In the genomic region with DNA sequence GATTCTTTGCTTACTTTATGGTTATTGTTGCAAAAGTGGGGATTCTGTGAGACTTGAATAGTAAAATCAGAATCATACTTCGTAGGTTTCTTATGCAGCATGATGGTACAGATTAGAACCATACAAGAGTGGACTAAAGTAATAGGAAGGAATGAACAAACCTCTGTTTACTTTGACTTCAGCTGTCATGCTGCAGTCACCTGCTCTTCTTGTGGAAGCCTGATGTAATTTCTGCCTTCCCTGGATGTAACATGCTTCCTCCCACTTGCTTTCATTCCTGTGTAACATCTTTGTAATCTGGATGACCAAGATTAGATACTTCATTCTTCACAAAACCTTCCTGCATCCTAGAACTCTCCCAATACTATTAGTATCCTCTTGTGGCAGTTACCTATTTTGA, we compare ENCODE assay signal across 18 cellular contexts.
DNase-seq lines count a peak whose midpoint lies in the region; ATAC-seq and TF ChIP-seq lines count a peak whose summit lies in the region.
"Had no signal": no experiment of that assay in that cellular context is flagged by ENCODE, and none has a peak within 500 bp of the region (broad histone marks: within the 10 kb centered on the region; RNA-seq: fewer than 3 reads in every experiment).

No MANE protein-coding gene starts in this region.

- H4K12ac ChIP-seq in trophoblast cell (ENCODE audit: low read depth, low read length) = no peak overlapping the region

- peak overlapping the region; percentile 36 for H3K27ac Mint-ChIP-seq in nephron progenitor cell
- H3K27ac Mint-ChIP-seq: CD4-positive, alpha-beta T cell had no signal

- H3K36me3 Mint-ChIP-seq in nephron progenitor cell (ENCODE audit: low read depth) = peaks cover 71% of the 10 kb centered on the region

- no peak overlapping the region for H3K9ac ChIP-seq in trophoblast cell (ENCODE audit: low read length)
- H3K9ac ChIP-seq: GM23248 had no signal

- no peak overlapping the region for H3K18ac ChIP-seq in trophoblast cell (ENCODE audit: low read length)

- H3K4me2 ChIP-seq in trophoblast cell (ENCODE audit: low read length) = no peak overlapping the region
- H3K4me2 ChIP-seq: A549 had no signal

- no peak overlapping the region for H3K4me3 Mint-ChIP-seq in nephron progenitor cell
- H3K4me3 Mint-ChIP-seq: CD4-positive, alpha-beta T cell had no signal

- H3K27ac ChIP-seq in testis (no peak overlapping the region), trophoblast cell (ENCODE audit: low read depth, low read length) (no peak overlapping the region)
- H3K27ac ChIP-seq: 22Rv1, A549, C4-2B, GM23248 had no signal

- H3K14ac ChIP-seq in trophoblast cell (ENCODE audit: low read length) = no peak overlapping the region

- intact Hi-C loops in testis (cut with DNase I; ENCODE audit: low total_unique reads) = no loop called here

- H2AK5ac ChIP-seq in trophoblast cell (ENCODE audit: low read length) = no peak overlapping the region

- no peaks in the 10 kb centered on the region for H3K79me2 ChIP-seq in trophoblast cell (ENCODE audit: control insufficient read depth, insufficient read depth, low read length, poor library complexity)

- ATAC-seq in left lobe of liver = peak; percentile 30
- ATAC-seq: A549 had no signal

- H2BK12ac ChIP-seq in trophoblast cell (ENCODE audit: low read length) = no peak overlapping the region

- no peaks in the 10 kb centered on the region for H3K4me1 Mint-ChIP-seq in nephron progenitor cell

- DNase-seq in DMS53 (lab: John Stamatoyannopoulos, UW) (peak; percentile 0), DMS53 treated with DMSO at 0.1 percent for 48 hours (lab: John Stamatoyannopoulos, UW; ENCODE audit: unreplicated experiment) (no peak), amniotic epithelial cell (ENCODE audit: low read depth) (peak; percentile 9), left lobe of liver (ENCODE audit: low spot score) (no peak), nephron progenitor cell (no peak), cerebellum (ENCODE audit: low spot score) (no peak), testis (no peak), trophoblast cell (no peak)
- DNase-seq: AML-193; CD4-positive, alpha-beta T cell; DMS153; DND-41; EL; GM23248; HCEC 1CT had no signal

- no peaks in the 10 kb centered on the region for H3K4me1 ChIP-seq in testis
- no peaks in the 10 kb centered on the region for H3K4me1 ChIP-seq in trophoblast cell (ENCODE audit: control insufficient read depth in 1 of 2, insufficient read depth in 2 of 2, low read length in 2 of 2)
- H3K4me1 ChIP-seq: A549 had no signal

- no peak for TF ChIP-seq CTCF in nephron progenitor cell (IDR thresholded peaks at IDR 0.05)
- no peak for TF ChIP-seq CTCF in testis (IDR thresholded peaks at IDR 0.05)

- no peaks in the 10 kb centered on the region for H3K27me3 Mint-ChIP-seq in nephron progenitor cell (ENCODE audit: low read depth, poor library complexity)
- H3K27me3 Mint-ChIP-seq: CD4-positive, alpha-beta T cell had no signal

- no peaks in the 10 kb centered on the region for H3K79me1 ChIP-seq in trophoblast cell (ENCODE audit: low read length)

- no peak overlapping the region for H2AFZ ChIP-seq in trophoblast cell (ENCODE audit: insufficient read depth, low read length, poor library complexity)
- H2AFZ ChIP-seq: GM23248 had no signal

- H3K36me3 ChIP-seq in testis (ENCODE audit: low read depth, missing control alignments) = no peaks in the 10 kb centered on the region
- no peaks in the 10 kb centered on the region for H3K36me3 ChIP-seq in trophoblast cell (ENCODE audit: control insufficient read depth in 1 of 2, insufficient read depth in 2 of 2, low read length in 2 of 2)

- no peak for TF ChIP-seq POLR2A in testis (IDR thresholded peaks at IDR 0.05)

- H3K4me3 ChIP-seq in testis (no peak overlapping the region), trophoblast cell (ENCODE audit: low read depth, low read length) (no peak overlapping the region)
- H3K4me3 ChIP-seq: A549, GM23248 had no signal

- H3K9me3 Mint-ChIP-seq in nephron progenitor cell = peaks cover 6% of the 10 kb centered on the region
- H3K9me3 Mint-ChIP-seq: CD4-positive, alpha-beta T cell had no signal

- WGBS in testis, 2 donors = 96% methylated on average over 1 of the region's 1 CpG
- no CpG with 5 or more reads among the region's 1 CpG for WGBS in trophoblast cell (ENCODE audit: extremely low coverage, insufficient coverage, insufficient read length)

- H3K9me3 ChIP-seq in testis = no peaks in the 10 kb centered on the region
- no peaks in the 10 kb centered on the region for H3K9me3 ChIP-seq in trophoblast cell (ENCODE audit: insufficient read depth, low read depth, low read length)
- H3K9me3 ChIP-seq: A549 had no signal

- no peak overlapping the region for H4K8ac ChIP-seq in trophoblast cell (ENCODE audit: low read depth, low read length)

- H3K23ac ChIP-seq in trophoblast cell (ENCODE audit: low read length) = no peak overlapping the region

- no peak overlapping the region for H4K91ac ChIP-seq in trophoblast cell (ENCODE audit: low read depth, low read length)

- no peak overlapping the region for H2BK120ac ChIP-seq in trophoblast cell (ENCODE audit: insufficient read depth, low read length, poor library complexity)

- H3K27me3 ChIP-seq in testis (no peaks in the 10 kb centered on the region), trophoblast cell (ENCODE audit: insufficient read depth, low read length) (no peaks in the 10 kb centered on the region)

- no peak overlapping the region for H3K4ac ChIP-seq in trophoblast cell (ENCODE audit: low read depth, low read length)

- H2BK5ac ChIP-seq in trophoblast cell (ENCODE audit: low read depth, low read length, poor library complexity) = no peak overlapping the region

Comparison
In these comparisons a context has a peak if more than half of its experiments do, and no peak if none do; other contexts are left out.
1. DNase-seq: peak in DMS53 (single experiment) and amniotic epithelial cell (single experiment); none in DMS53 treated with DMSO at 0.1 percent for 48 hours (single experiment), left lobe of liver (single experiment), nephron progenitor cell (single experiment), cerebellum (single experiment), testis (single experiment) and trophoblast cell (0 of 2).